ENCODE assay signal across 14 cellular contexts in genomic region chr11:88447285-88447684, GRCh38.
"Had no signal": no experiment of that assay in that cellular context is flagged by ENCODE, and none has a peak within 500 bp of the region (broad histone marks: within the 10 kb centered on the region; RNA-seq: fewer than 3 reads in every experiment).

No MANE protein-coding gene starts in this region.

- H3K9me3 ChIP-seq: left ventricle myocardium inferior, psoas muscle, right lobe of liver, spleen had no signal

- H3K4me3 ChIP-seq: left ventricle myocardium inferior, psoas muscle, right lobe of liver, spleen had no signal

- H3K36me3 ChIP-seq: brain microvascular endothelial cell, left ventricle myocardium inferior, right lobe of liver, spleen had no signal

- H3K27ac ChIP-seq: brain microvascular endothelial cell, left ventricle myocardium inferior, psoas muscle, right lobe of liver, spleen had no signal

- DNase-seq: activated B cell treated with CpG ODN at 0.5 μM for 24 hours; activated CD4-positive, alpha-beta T cell treated with anti-CD3 and anti-CD28 coated beads, Interleukin-2, amount 50 U/mL, for 1 hour; activated effector memory CD4-positive, alpha-beta T cell treated with anti-CD3 and anti-CD28 coated beads, Interleukin-2, amount 50 U/mL, for 16 hours; activated naive CD8-positive, alpha-beta T cell treated with anti-CD3 and anti-CD28 coated beads for 36 hours; activated T-cell treated with anti-CD3 and anti-CD28 coated beads, Interleukin-2, amount 50 U/mL, for 24 hours; brain microvascular endothelial cell; effector memory CD8-positive, alpha-beta T cell; left ventricle myocardium inferior; mesendoderm; psoas muscle; right lobe of liver; spleen; stimulated activated CD4-positive, alpha-beta T cell treated with anti-CD3 and anti-CD28 coated beads, Interleukin-1b, Interleukin-23, amount 100 ng/mL, for 48 hours; stimulated activated naive CD4-positive, alpha-beta T cell treated with Interleukin-2 at 50 U/mL for 16 hours had no signal

- H3K27me3 ChIP-seq: brain microvascular endothelial cell, right lobe of liver, spleen had no signal

- H3K4me1 ChIP-seq: left ventricle myocardium inferior, psoas muscle, right lobe of liver had no signal
